8 cellular contexts compared by ENCODE assay signal in the genomic region with DNA sequence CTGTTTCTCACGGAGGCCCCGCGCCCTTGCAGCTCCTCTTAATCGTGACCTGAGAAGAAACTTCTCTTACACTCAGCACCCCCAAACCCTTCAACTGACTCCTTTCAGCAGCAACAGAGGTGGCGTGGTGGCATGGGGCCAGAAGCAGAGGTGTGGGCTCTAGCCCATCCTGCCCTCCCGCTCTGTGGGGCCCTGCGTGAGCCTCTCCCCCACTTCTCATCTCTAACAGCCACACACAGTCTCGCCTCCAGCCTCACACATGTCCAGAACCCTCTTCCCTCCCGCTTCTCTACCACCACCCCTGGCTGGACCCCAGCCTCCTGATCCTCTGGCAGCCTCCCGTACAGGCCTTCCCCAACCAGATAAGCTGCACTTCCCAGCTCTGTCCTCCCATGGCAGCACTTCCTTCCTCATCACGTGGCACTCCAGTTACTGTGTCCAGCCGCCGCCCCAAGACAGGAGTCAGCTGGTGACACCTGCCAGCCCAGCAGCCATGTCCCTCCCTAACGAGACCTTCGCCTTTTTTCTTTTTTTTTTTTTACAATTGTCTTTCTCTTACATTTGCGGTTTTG. TPM values are rescaled to one million over a fixed set of nuclear protein-coding genes. Genes with fewer than 3 reads are reported as not detected.
DNase-seq lines count a peak whose midpoint lies in the region; ATAC-seq and TF ChIP-seq lines count a peak whose summit lies in the region.

No MANE protein-coding gene starts in this region.

- peak overlapping the region; percentile 98 for H3K27ac Mint-ChIP-seq in activated T-helper 17 cell treated with anti-CD3 and anti-CD28 coated beads, Interleukin-2, amount 50 U/mL, for 72 hours

- H3K4me1 ChIP-seq in liver (ENCODE audit: control insufficient read depth in 4 of 4, insufficient read depth in 4 of 4, low read length in 3 of 4) (peaks cover 0 to 17% (median 4%) of the 10 kb centered on the region in 4 donors), transverse colon (peaks cover 35 to 91% (median 60%) of the 10 kb centered on the region in 4 donors)

- in situ Hi-C loops in transverse colon (cut with MboI; ENCODE audit: low pct_ligation_motif_present in 1 of 4, low pct_unique_long_range_greater_than_20kb in 1 of 4, low sequenced_read_pairs in 3 of 4) (loop anchor here (10.0 to 25.0 kb wide), 3 partner anchors 77 to 127 kb away; partner anchors contain the start of gene IL4R (in 1 of the 4)), GM13977 (cut with MboI; ENCODE audit: low pct_unique_long_range_greater_than_20kb, low sequenced_read_pairs, unreplicated experiment) (no loop called here)

- peak overlapping the region; percentile 82 for H3K4me3 Mint-ChIP-seq in activated T-helper 17 cell treated with anti-CD3 and anti-CD28 coated beads, Interleukin-2, amount 50 U/mL, for 72 hours

- TF ChIP-seq POLR2A in transverse colon (IDR thresholded peaks at IDR 0.05): no peak

- H3K27me3 ChIP-seq in liver (ENCODE audit: control insufficient read depth in 4 of 4, insufficient read depth in 4 of 4, low read length in 3 of 4): no peaks in the 10 kb centered on the region
- no peaks in the 10 kb centered on the region for H3K27me3 ChIP-seq in transverse colon

- TF ChIP-seq CTCF in liver (IDR thresholded peaks at IDR 0.05; ENCODE audit: low read depth, low read length, missing input control) (no peak), transverse colon (IDR thresholded peaks at IDR 0.05) (peak in 1 of 5 experiments; percentile 4), GM13977 (IDR thresholded peaks at IDR 0.05; ENCODE audit: extremely low read depth, insufficient read depth, missing control alignments) (no peak)

- intact Hi-C loops in transverse colon (cut with DNase I; ENCODE audit: low total_unique reads): loop anchor here (5.0 kb wide), 1 partner anchor 129 kb away; no protein-coding TSS in a partner anchor

- H3K9me3 Mint-ChIP-seq in activated T-helper 17 cell treated with anti-CD3 and anti-CD28 coated beads, Interleukin-2, amount 50 U/mL, for 72 hours: no peaks in the 10 kb centered on the region

- 63% methylated on average over 16 of the region's 16 CpGs for WGBS in liver
- WGBS in transverse colon (ENCODE audit: low coverage in 1 of 2), 2 donors: 30 to 60% methylated on average over 5 to 16 of the region's 16 CpGs

- H3K36me3 ChIP-seq in liver (ENCODE audit: control insufficient read depth in 4 of 4, insufficient read depth in 3 of 4, low read depth in 1 of 4, low read length in 3 of 4) (peaks cover 0 to 2% (median 0%) of the 10 kb centered on the region in 4 donors), transverse colon (no peaks in the 10 kb centered on the region)

- H3K27me3 Mint-ChIP-seq in activated T-helper 17 cell treated with anti-CD3 and anti-CD28 coated beads, Interleukin-2, amount 50 U/mL, for 72 hours: no peaks in the 10 kb centered on the region

- H3K27ac ChIP-seq in liver (ENCODE audit: low read depth in 1 of 2, low read length in 2 of 2) (peak overlapping the region; percentile 65 to 66), transverse colon (peak overlapping the region; percentile 77 to 90 (median 82))

- no peak for TF ChIP-seq RAD21 in liver (IDR thresholded peaks at IDR 0.05)

- H3K4me1 Mint-ChIP-seq in activated T-helper 17 cell treated with anti-CD3 and anti-CD28 coated beads, Interleukin-2, amount 50 U/mL, for 72 hours: peaks cover 55% of the 10 kb centered on the region

- no peak overlapping the region for H3K4me3 ChIP-seq in liver (ENCODE audit: low read depth in 1 of 3, low read length in 3 of 3)
- H3K4me3 ChIP-seq in transverse colon: no peak overlapping the region

- peaks cover 43% of the 10 kb centered on the region for H3K36me3 Mint-ChIP-seq in activated T-helper 17 cell treated with anti-CD3 and anti-CD28 coated beads, Interleukin-2, amount 50 U/mL, for 72 hours (ENCODE audit: low read depth)

- H3K9me3 ChIP-seq in liver (ENCODE audit: control insufficient read depth in 4 of 4, low read length in 3 of 4) (no peaks in the 10 kb centered on the region), transverse colon (no peaks in the 10 kb centered on the region)

- TF ChIP-seq EP300 in transverse colon (IDR thresholded peaks at IDR 0.05; ENCODE audit: low read depth): no peak

- DNase-seq in transverse colon (peak; percentile 71), iPS-NIHi11 (ENCODE audit: low spot score) (no peak), NCI-H2107 treated with DMSO at 0.1 percent for 48 hours (lab: John Stamatoyannopoulos, UW; ENCODE audit: unreplicated experiment) (no peak), GM13977 (ENCODE audit: low spot score) (no peak)

- H3K9ac ChIP-seq in liver (ENCODE audit: low read depth in 1 of 2, low read length in 2 of 2): no peak overlapping the region

- peak; percentile 21 for ATAC-seq in GM19397 (IDR thresholded peaks at IDR 0.05; ENCODE audit: unreplicated experiment)
- ATAC-seq in HG03439 (IDR thresholded peaks at IDR 0.05; ENCODE audit: unreplicated experiment): peak; percentile 11
- ATAC-seq in activated T-helper 17 cell treated with anti-CD3 and anti-CD28 coated beads, Interleukin-2, amount 50 U/mL, for 72 hours (replicated peaks): no peak

TF ChIP-seq in liver, 16 proteins besides CTCF, POLR2A, EP300 and RAD21:
- TF ChIP-seq GABPA (IDR thresholded peaks at IDR 0.05 in 1 of 2, conservative IDR thresholded peaks at IDR 0.05 in 1 of 2) (no peak), NR2F2 (IDR thresholded peaks at IDR 0.05) (no peak), RXRA (IDR thresholded peaks at IDR 0.05) (no peak), ZBTB33 (IDR thresholded peaks at IDR 0.05) (no peak), HNF4G (IDR thresholded peaks at IDR 0.05) (no peak), REST (IDR thresholded peaks at IDR 0.05) (no peak), SP1 (IDR thresholded peaks at IDR 0.05) (no peak), TAF1 (conservative IDR thresholded peaks at IDR 0.05) (no peak), EGR1 (IDR thresholded peaks at IDR 0.05; ENCODE audit: low read depth in 2 of 2) (no peak)
- TF ChIP-seq, protein P1, sequence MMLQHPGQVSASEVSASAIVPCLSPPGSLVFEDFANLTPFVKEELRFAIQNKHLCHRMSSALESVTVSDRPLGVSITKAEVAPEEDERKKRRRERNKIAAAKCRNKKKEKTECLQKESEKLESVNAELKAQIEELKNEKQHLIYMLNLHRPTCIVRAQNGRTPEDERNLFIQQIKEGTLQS (IDR thresholded peaks at IDR 0.05): no peak
- TF ChIP-seq, protein P2, sequence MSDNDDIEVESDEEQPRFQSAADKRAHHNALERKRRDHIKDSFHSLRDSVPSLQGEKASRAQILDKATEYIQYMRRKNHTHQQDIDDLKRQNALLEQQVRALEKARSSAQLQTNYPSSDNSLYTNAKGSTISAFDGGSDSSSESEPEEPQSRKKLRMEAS (IDR thresholded peaks at IDR 0.05): no peak

RNA-seq across cellular contexts. Expression of gene NSMCE1, which starts 30.5 kb away (rescaled TPM):
- total RNA-seq in activated T-helper 17 cell treated with anti-CD3 and anti-CD28 coated beads, Interleukin-2, amount 50 U/mL, for 72 hours: 10 to 100 TPM; 59.6 to 99.8 TPM
- total RNA-seq in liver (10 to 100 TPM; 16.5 to 16.6 TPM), transverse colon (10 to 100 TPM in 3 of 4 donors, 1 to 10 TPM in 1; 6.2 to 90.8 (median 27.2) TPM)
- 10 to 100 TPM; 26.9 to 39.0 TPM for polyA plus RNA-seq in liver

RNA-seq across cellular contexts. Expression of gene KDM8, which starts 34.8 kb away (rescaled TPM):
- total RNA-seq in activated T-helper 17 cell treated with anti-CD3 and anti-CD28 coated beads, Interleukin-2, amount 50 U/mL, for 72 hours: 1 to 10 TPM; 7.7 to 9.1 TPM
- 100 to 1,000 TPM in 1 of 2 donors, 1 to 10 TPM in 1; 4.6 to 198 TPM for total RNA-seq in liver
- polyA plus RNA-seq in liver: 10 to 100 TPM; 96.7 to 98.7 TPM
- 10 to 100 TPM in 2 of 4 donors, 1 to 10 TPM in 2; 4.4 to 14.2 (median 9.2) TPM for total RNA-seq in transverse colon
